ENCODE assay signal across 19 cellular contexts in the genomic region with DNA sequence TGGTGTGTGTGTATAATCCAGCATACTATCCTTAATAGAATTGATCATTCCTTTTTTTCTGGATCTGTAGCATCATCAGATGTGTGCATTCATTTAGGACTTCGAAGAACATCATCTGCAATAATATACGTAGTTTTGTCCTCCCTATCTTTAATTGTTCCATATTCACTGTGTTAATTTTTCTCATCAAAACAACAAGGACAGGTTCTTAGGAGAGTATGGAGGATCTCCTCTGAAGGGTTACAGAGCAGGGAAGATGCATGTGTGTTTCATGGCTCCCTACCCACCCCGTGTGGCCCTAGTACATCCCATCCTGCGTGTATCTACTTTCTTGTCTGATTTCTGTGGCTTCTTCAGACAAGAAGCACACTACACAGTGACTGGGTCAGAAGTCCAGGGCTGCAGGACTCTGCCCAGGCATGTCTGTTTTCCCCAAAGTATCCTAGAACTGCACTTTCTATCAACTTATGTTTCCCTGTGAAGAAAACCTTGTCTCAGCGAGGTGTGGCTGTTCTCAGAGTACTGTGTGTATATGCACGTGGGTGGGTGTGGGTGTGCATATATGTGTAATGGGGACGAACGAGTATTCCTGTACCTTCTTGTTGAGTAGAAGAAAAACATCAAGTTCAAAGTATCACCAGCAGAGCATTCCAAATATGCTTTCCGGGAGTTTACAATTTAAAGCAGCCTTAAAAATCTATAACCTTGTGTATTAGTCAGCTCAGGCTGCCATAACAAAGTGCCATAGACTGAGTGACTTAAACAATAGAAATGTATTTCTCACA.
A peak's percentile ranks its signal among the peaks of the same experiment; 100 is the strongest.
DNase-seq lines count a peak whose midpoint lies in the region; ATAC-seq, FAIRE-seq and TF ChIP-seq lines count a peak whose summit lies in the region.
"Had no signal": no experiment of that assay in that cellular context is flagged by ENCODE, and none has a peak within 500 bp of the region (broad histone marks: within the 10 kb centered on the region; RNA-seq: fewer than 3 reads in every experiment).

No MANE protein-coding gene starts in this region.

- H3K79me1 ChIP-seq in IMR-90 (ENCODE audit: low read depth in 1 of 2, low read length in 2 of 2) = no peaks in the 10 kb centered on the region

- H3K79me2 ChIP-seq in mammary epithelial cell (ENCODE audit: insufficient read depth, low read length) = no peaks in the 10 kb centered on the region

- H4K91ac ChIP-seq in IMR-90 (ENCODE audit: insufficient read depth, low read depth, low read length) = peak overlapping the region; percentile 96

- WGBS in IMR-90 (ENCODE audit: extremely low coverage in 2 of 2, insufficient read length in 1 of 2), 2 experiments = no CpG with 5 or more reads among the region's 9 CpGs
- 18% methylated on average over 9 of the region's 9 CpGs for WGBS in mammary epithelial cell (ENCODE audit: low coverage, missing lambda C conversion rate)
- 76 to 88% (median 80%) methylated on average over 9 of the region's 9 CpGs for WGBS in small intestine, 3 donors

- H2AFZ ChIP-seq in IMR-90 (replicated peaks; ENCODE audit: low read length, poor library complexity) (peak overlapping the region; percentile 63), mammary epithelial cell (ENCODE audit: low read depth, low read length) (peak overlapping the region; percentile 46)

- in situ Hi-C loops in IMR-90 (cut with MboI; ENCODE audit: low sequenced_read_pairs) = no loop called here
- in situ Hi-C loops in mammary epithelial cell (cut with MboI; ENCODE audit: low sequenced_read_pairs in 2 of 2) = no loop called here

- peak overlapping the region; percentile 97 for H3K18ac ChIP-seq in IMR-90 (ENCODE audit: low read depth, low read length)

- CTCF ChIA-PET in IMR-90 (lab: Yijun Ruan, JAX) (no interaction called here), mammary epithelial cell (lab: Charles Lee; ENCODE audit: low non-redundant PET) (no interaction called here), HEK293T (lab: Yijun Ruan, JAX) (no interaction called here)

- peak overlapping the region; percentile 87 for H4K5ac ChIP-seq in IMR-90 (ENCODE audit: low read depth, low read length)

- BruUV-seq in IMR-90 (replicated peaks; lab: Mats Ljungman, UMichigan) (no TSS peak), mammary epithelial cell (replicated peaks; lab: Mats Ljungman, UMichigan) (TSS peak; percentile 97)

- peak overlapping the region; percentile 90; the same call in 2 of the 3 replicates for H2BK15ac ChIP-seq in IMR-90 (ENCODE audit: low read depth, low read length)

- no peak for TF ChIP-seq POLR2A in IMR-90 (IDR thresholded peaks at IDR 0.05; ENCODE audit: low read depth, low read length)

- no peaks in the 10 kb centered on the region for H3K27me3 ChIP-seq in IMR-90 (ENCODE audit: control insufficient read depth, insufficient read depth, low read length)
- no peaks in the 10 kb centered on the region for H3K27me3 ChIP-seq in mammary epithelial cell (ENCODE audit: insufficient read depth, low read length)
- H3K27me3 ChIP-seq in small intestine (ENCODE audit: control insufficient read depth in 2 of 2, insufficient read depth in 2 of 2, low read length in 2 of 2) = no peaks in the 10 kb centered on the region
- H3K27me3 ChIP-seq: heart right ventricle had no signal

- peak overlapping the region; percentile 98; the same call in 1 of the 2 replicates for H2AK5ac ChIP-seq in IMR-90 (ENCODE audit: low read depth, low read length)

- peak overlapping the region; percentile 63; the same call in 1 of the 2 replicates for H3K9ac ChIP-seq in IMR-90 (ENCODE audit: low read depth, low read length)
- peak overlapping the region; percentile 71 for H3K9ac ChIP-seq in mammary epithelial cell (ENCODE audit: insufficient read depth, low read length)

- no peaks in the 10 kb centered on the region for H3K9me3 ChIP-seq in IMR-90 (ENCODE audit: control insufficient read depth, insufficient read depth, low read length)
- no peaks in the 10 kb centered on the region for H3K9me3 ChIP-seq in mammary epithelial cell (replicated peaks; ENCODE audit: insufficient read depth, low read length)
- H3K9me3 ChIP-seq in small intestine (ENCODE audit: control insufficient read depth, low read depth) = no peaks in the 10 kb centered on the region

- H3K36me3 ChIP-seq in IMR-90 (ENCODE audit: control insufficient read depth, insufficient read depth, low read length) (no peaks in the 10 kb centered on the region), mammary epithelial cell (ENCODE audit: insufficient read depth, low read length) (no peaks in the 10 kb centered on the region), small intestine (ENCODE audit: control insufficient read depth in 2 of 2, insufficient read depth in 2 of 2, low read length in 2 of 2) (no peaks in the 10 kb centered on the region)
- H3K36me3 ChIP-seq: thoracic aorta had no signal

- TF ChIP-seq RAD21 in IMR-90 (IDR thresholded peaks at IDR 0.05; ENCODE audit: low read length) = no peak

- H3K9me1 ChIP-seq in IMR-90 (ENCODE audit: insufficient read depth, low read length) = no peaks in the 10 kb centered on the region; the same call in none of the 2 replicates

- POLR2A ChIA-PET in IMR-90 (lab: Charles Lee; ENCODE audit: unreplicated experiment) (no interaction called here), HEK293T (lab: Yijun Ruan, JAX) (no interaction called here)

- peak overlapping the region; percentile 31; the same call in 1 of the 2 replicates for H3K56ac ChIP-seq in IMR-90 (ENCODE audit: extremely low read depth, insufficient read depth, low read length)

- H2AK9ac ChIP-seq in IMR-90 (replicated peaks; ENCODE audit: low read depth, low read length, poor library complexity) = peak overlapping the region; percentile 59

- intact Hi-C loops in IMR-90 (cut with micrococcal nuclease) (no loop called here), mammary epithelial cell (cut with micrococcal nuclease) (loop anchor here (2.0 to 10.0 kb wide), 6 partner anchors 105 to 468 kb away; partner anchors contain the start of gene FOSL2), head of caudate nucleus (cut with DNase I) (no loop called here)

- DNase-seq in IMR-90 (peak; percentile 57), mammary epithelial cell (peak; percentile 98), head of caudate nucleus (peak; percentile 4 to 89 (median 66)), small intestine (peak; percentile 38), HEK293T (ENCODE audit: extremely low spot score) (no peak), NCI-H146 treated with DMSO at 0.1 percent for 48 hours (lab: John Stamatoyannopoulos, UW; ENCODE audit: unreplicated experiment) (no peak)
- DNase-seq: activated CD4-positive, alpha-beta T cell treated with anti-CD3 and anti-CD28 coated beads, Interleukin-2, amount 50 U/mL, for 4 hours; aorta; CD4-positive, CD25-positive, alpha-beta regulatory T cell; heart right ventricle; left cardiac atrium; naive B cell; NCI-H2107; SHP77; stimulated activated CD4-positive, alpha-beta T cell treated with anti-CD3 and anti-CD28 coated beads, Interleukin-2, amount 100 ng/mL, for 48 hours; T1000 had no signal

- H3K4me2 ChIP-seq in IMR-90 (ENCODE audit: low read depth, low read length) (no peak overlapping the region), mammary epithelial cell (ENCODE audit: insufficient read depth, low read depth, low read length) (peak overlapping the region; percentile 52)

- dilution Hi-C loops in IMR-90 (cut with HindIII; ENCODE audit: low sequenced_read_pairs, unreplicated experiment) (no loop called here), mammary epithelial cell (cut with HindIII; ENCODE audit: low sequenced_read_pairs) (no loop called here)

- FAIRE-seq in small intestine (lab: Jason Lieb, UNC) = no peak
- FAIRE-seq: GM12892 had no signal

- H4K8ac ChIP-seq in IMR-90 (ENCODE audit: low read depth in 2 of 2, low read length in 2 of 2) = peak overlapping the region; percentile 75 to 96; a peak in 3 of 4 replicates

- peak; percentile 88 for ATAC-seq in IMR-90 (ENCODE audit: low read depth)
- ATAC-seq in GM18861 (IDR thresholded peaks at IDR 0.05; ENCODE audit: unreplicated experiment) = no peak
- ATAC-seq: heart right ventricle, left cardiac atrium had no signal

- peak overlapping the region; percentile 96 for H2BK20ac ChIP-seq in IMR-90 (ENCODE audit: low read depth, low read length)

- H3K4me3 ChIP-seq in IMR-90 (ENCODE audit: insufficient read depth, low read depth, low read length) (no peak overlapping the region), mammary epithelial cell (replicated peaks in 1 of 3; ENCODE audit: insufficient read depth in 1 of 3, low read depth in 2 of 3, low read length in 3 of 3) (no peak overlapping the region), small intestine (ENCODE audit: low read depth in 1 of 2, low read length in 2 of 2) (no peak overlapping the region)
- H3K4me3 ChIP-seq: heart right ventricle, thoracic aorta had no signal

- H2BK5ac ChIP-seq in IMR-90 (ENCODE audit: low read depth, low read length, poor library complexity, severe bottlenecking) = peak overlapping the region; percentile 98

- TF ChIP-seq CTCF in IMR-90 (conservative IDR thresholded peaks at IDR 0.05; ENCODE audit: low read depth, low read length) (no peak), mammary epithelial cell (conservative IDR thresholded peaks at IDR 0.05 in 1 of 2, IDR thresholded peaks at IDR 0.05 in 1 of 2; ENCODE audit: extremely low read depth in 1 of 2, insufficient read depth in 1 of 2, low read depth in 1 of 2, low read length in 2 of 2) (peak in 1 of 2 donors; percentile 23)

- peaks cover 6% of the 10 kb centered on the region for H3K4me1 ChIP-seq in IMR-90 (ENCODE audit: control insufficient read depth, insufficient read depth, low read length)
- peaks cover 26% of the 10 kb centered on the region for H3K4me1 ChIP-seq in mammary epithelial cell (ENCODE audit: insufficient read depth, low read length)
- H3K4me1 ChIP-seq in small intestine (ENCODE audit: control insufficient read depth in 2 of 2, insufficient read depth in 1 of 2, low read depth in 1 of 2, low read length in 1 of 2) = peaks cover 0 to 3% of the 10 kb centered on the region in 2 donors
- H3K4me1 ChIP-seq: heart right ventricle had no signal

- peak overlapping the region; percentile 93; the same call in 1 of the 2 replicates for H3K27ac ChIP-seq in IMR-90 (ENCODE audit: insufficient read depth, low read length)
- peak overlapping the region; percentile 97 for H3K27ac ChIP-seq in mammary epithelial cell (ENCODE audit: insufficient read depth, low read depth, low read length)
- H3K27ac ChIP-seq in small intestine (ENCODE audit: low read depth in 1 of 2, low read length in 1 of 2) = no peak overlapping the region
- H3K27ac ChIP-seq: heart right ventricle, thoracic aorta had no signal

- peak overlapping the region; percentile 97 for H2BK120ac ChIP-seq in IMR-90 (ENCODE audit: low read depth, low read length)

- peak overlapping the region; percentile 93 for H3K23ac ChIP-seq in IMR-90 (ENCODE audit: low read depth, low read length)

- H4K20me1 ChIP-seq in IMR-90 (ENCODE audit: insufficient read depth, low read length) = no peaks in the 10 kb centered on the region
- no peaks in the 10 kb centered on the region for H4K20me1 ChIP-seq in mammary epithelial cell (ENCODE audit: insufficient read depth, low read length)

- peak overlapping the region; percentile 86 for H3K14ac ChIP-seq in IMR-90 (replicated peaks; ENCODE audit: low read depth, low read length)

- H3K4ac ChIP-seq in IMR-90 (ENCODE audit: low read depth, low read length) = peak overlapping the region; percentile 96

TF ChIP-seq in IMR-90, 13 proteins besides CTCF, POLR2A, EP300 and RAD21 (continues in another document):
- no peak for TF ChIP-seq MAFK (IDR thresholded peaks at IDR 0.05; ENCODE audit: low read depth, low read length)

TF ChIP-seq in HEK293T, 16 proteins besides CTCF, POLR2A, EP300 and RAD21 (continues in another document):
- TF ChIP-seq ARNT (IDR thresholded peaks at IDR 0.05) = no peak

Comparison
In these comparisons a context has a peak if more than half of its experiments do, and no peak if none do; other contexts are left out.
1. DNase-seq: peak in IMR-90 (single experiment), mammary epithelial cell (single experiment), head of caudate nucleus (42 of 42) and small intestine (single experiment); none in HEK293T (single experiment) and NCI-H146 treated with DMSO at 0.1 percent for 48 hours (single experiment).
2. H3K27ac ChIP-seq: peak in IMR-90 (single experiment) and mammary epithelial cell (single experiment); none in small intestine (0 of 2).